ENCODE assay signal across 1 cellular context in the genomic region with DNA sequence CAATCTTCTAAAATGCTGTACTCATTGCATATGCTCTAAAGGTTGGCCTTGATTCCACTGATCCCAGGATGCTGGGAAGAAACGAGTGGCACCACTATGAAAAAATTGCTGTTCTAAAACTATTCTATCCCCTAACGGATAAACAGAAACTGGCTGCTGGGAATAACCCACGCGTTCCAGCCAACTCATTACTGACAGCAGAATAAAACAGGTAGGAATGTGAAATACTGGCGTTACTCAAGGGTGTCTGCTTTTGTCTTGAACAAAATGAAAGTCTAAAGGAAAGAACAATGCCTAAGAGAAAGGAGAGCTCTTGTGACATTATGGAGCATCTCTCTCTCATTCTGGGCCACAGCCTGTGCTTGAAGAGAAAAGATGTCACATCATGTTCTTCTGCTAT.
TF ChIP-seq lines count a peak whose summit lies in the region.

No MANE protein-coding gene starts in this region.

TF ChIP-seq in IMR-90, 13 proteins besides CTCF, POLR2A, EP300 and RAD21:
- no peak for TF ChIP-seq BHLHE40 (IDR thresholded peaks at IDR 0.05; ENCODE audit: low read depth, low read length)
- TF ChIP-seq RCOR1 (IDR thresholded peaks at IDR 0.05; ENCODE audit: insufficient replicate concordance, low read length): no peak
- TF ChIP-seq RFX5 (IDR thresholded peaks at IDR 0.05; ENCODE audit: low read depth, low read length): no peak
- TF ChIP-seq FOS (IDR thresholded peaks at IDR 0.05; ENCODE audit: low read depth, low read length): no peak
- no peak for TF ChIP-seq SMC3 (IDR thresholded peaks at IDR 0.05; ENCODE audit: low read depth, low read length)
- no peak for TF ChIP-seq CHD1 (IDR thresholded peaks at IDR 0.05; ENCODE audit: low read depth, low read length)
- TF ChIP-seq, protein P1, sequence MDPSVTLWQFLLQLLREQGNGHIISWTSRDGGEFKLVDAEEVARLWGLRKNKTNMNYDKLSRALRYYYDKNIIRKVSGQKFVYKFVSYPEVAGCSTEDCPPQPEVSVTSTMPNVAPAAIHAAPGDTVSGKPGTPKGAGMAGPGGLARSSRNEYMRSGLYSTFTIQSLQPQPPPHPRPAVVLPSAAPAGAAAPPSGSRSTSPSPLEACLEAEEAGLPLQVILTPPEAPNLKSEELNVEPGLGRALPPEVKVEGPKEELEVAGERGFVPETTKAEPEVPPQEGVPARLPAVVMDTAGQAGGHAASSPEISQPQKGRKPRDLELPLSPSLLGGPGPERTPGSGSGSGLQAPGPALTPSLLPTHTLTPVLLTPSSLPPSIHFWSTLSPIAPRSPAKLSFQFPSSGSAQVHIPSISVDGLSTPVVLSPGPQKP (IDR thresholded peaks at IDR 0.05; ENCODE audit: borderline replicate concordance, low read depth, low read length): no peak
- TF ChIP-seq MAFK (IDR thresholded peaks at IDR 0.05; ENCODE audit: low read depth, low read length): no peak
- TF ChIP-seq, protein P2, sequence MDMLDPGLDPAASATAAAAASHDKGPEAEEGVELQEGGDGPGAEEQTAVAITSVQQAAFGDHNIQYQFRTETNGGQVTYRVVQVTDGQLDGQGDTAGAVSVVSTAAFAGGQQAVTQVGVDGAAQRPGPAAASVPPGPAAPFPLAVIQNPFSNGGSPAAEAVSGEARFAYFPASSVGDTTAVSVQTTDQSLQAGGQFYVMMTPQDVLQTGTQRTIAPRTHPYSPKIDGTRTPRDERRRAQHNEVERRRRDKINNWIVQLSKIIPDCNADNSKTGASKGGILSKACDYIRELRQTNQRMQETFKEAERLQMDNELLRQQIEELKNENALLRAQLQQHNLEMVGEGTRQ (IDR thresholded peaks at IDR 0.05; ENCODE audit: low read depth, low read length): no peak
- TF ChIP-seq CEBPB (IDR thresholded peaks at IDR 0.05; ENCODE audit: low read depth, low read length): no peak
- no peak for TF ChIP-seq MAZ (IDR thresholded peaks at IDR 0.05; ENCODE audit: borderline replicate concordance, low read depth, low read length)
- TF ChIP-seq MXI1 (IDR thresholded peaks at IDR 0.05; ENCODE audit: borderline replicate concordance, low read depth, low read length): no peak
- TF ChIP-seq NFE2L2 (IDR thresholded peaks at IDR 0.05; ENCODE audit: low read depth, low read length): no peak
